7 cellular contexts compared by ENCODE assay signal in the genomic region with DNA sequence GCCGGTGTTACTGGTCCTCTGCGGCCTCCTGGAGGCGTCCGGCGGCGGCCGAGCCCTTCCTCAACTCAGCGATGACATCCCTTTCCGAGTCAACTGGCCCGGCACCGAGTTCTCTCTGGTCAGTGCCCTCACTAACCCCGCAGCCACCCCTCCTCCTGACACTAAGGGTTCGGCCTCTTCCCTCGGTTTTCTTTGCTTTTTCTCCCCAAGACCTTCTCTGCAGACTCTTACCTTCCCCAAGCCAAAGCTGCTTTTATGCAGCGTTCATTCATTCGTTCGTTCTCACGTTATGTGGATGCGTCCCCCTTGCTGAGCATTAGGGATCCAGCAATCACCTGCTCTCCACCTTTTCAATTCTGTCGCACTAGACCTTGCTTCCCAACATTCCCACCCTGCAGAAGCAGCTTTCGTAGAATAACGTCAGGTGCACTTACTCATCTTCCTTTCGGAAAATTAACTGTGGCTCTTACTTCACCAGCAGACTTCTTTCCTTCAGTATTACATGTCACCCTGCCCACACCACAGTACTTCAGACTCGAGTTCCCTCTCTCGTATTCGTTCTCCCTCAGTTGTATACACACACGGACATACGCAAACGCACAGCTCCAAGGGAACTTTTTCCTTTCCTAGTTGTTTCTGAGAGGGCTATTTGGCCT. TPM values are rescaled to one million over a fixed set of nuclear protein-coding genes. Genes with fewer than 3 reads are reported as not detected.
A peak's percentile ranks its signal among the peaks of the same experiment; 100 is the strongest.
DNase-seq lines count a peak whose midpoint lies in the region; ATAC-seq lines count a peak whose summit lies in the region.

No MANE protein-coding gene starts in this region.

- H3K27me3 ChIP-seq in naive thymus-derived CD4-positive, alpha-beta T cell (ENCODE audit: control insufficient read depth in 2 of 2, insufficient read depth in 2 of 2, low read length in 2 of 2), result no peaks in the 10 kb centered on the region

- CTCF ChIA-PET in naive thymus-derived CD4-positive, alpha-beta T cell (lab: Charles Lee), result interaction anchor here (0.8 kb wide), 1 partner anchor 563 kb away, joined by 3 read pairs; no protein-coding TSS in a partner anchor

- peak; percentile 48 for ATAC-seq in GM21367 (IDR thresholded peaks at IDR 0.05; ENCODE audit: unreplicated experiment)
- ATAC-seq in HG03565 (IDR thresholded peaks at IDR 0.05; ENCODE audit: unreplicated experiment), result peak; percentile 34
- ATAC-seq in esophagus mucosa, result peak; percentile 7
- no peak for ATAC-seq in naive thymus-derived CD4-positive, alpha-beta T cell

- H3K27ac Mint-ChIP-seq in T-helper 2 cell treated with Interferon-gamma antibody and Interleukin-4, amounts not matched to agents 5 μg/mL and 100 μg/mL, for 36 hours, result peak overlapping the region; percentile 96
- peak overlapping the region; percentile 81 to 99 (median 96) for H3K27ac Mint-ChIP-seq in naive thymus-derived CD4-positive, alpha-beta T cell

- peaks cover 34% of the 10 kb centered on the region for H3K4me1 Mint-ChIP-seq in T-helper 2 cell treated with Interferon-gamma antibody and Interleukin-4, amounts not matched to agents 5 μg/mL and 100 μg/mL, for 36 hours (ENCODE audit: low read depth)
- H3K4me1 Mint-ChIP-seq in naive thymus-derived CD4-positive, alpha-beta T cell, result peaks cover 37 to 78% (median 64%) of the 10 kb centered on the region in 7 donors

- intact Hi-C loops in naive thymus-derived CD4-positive, alpha-beta T cell (cut with micrococcal nuclease), result loop anchor here (1.0 to 10.0 kb wide), 17 partner anchors 13 to 1830 kb away; partner anchors contain the start of genes ACYP2 (in 2 of the 2), EML6 (in 2 of the 2), PPP4R3B (in 2 of the 2) and CFAP36 (in 1 of the 2)

- peaks cover 14 to 16% of the 10 kb centered on the region in 2 donors for H3K4me1 ChIP-seq in naive thymus-derived CD4-positive, alpha-beta T cell (ENCODE audit: control insufficient read depth in 2 of 2, insufficient read depth in 2 of 2, low read length in 2 of 2)

- no peaks in the 10 kb centered on the region for H3K9me3 ChIP-seq in naive thymus-derived CD4-positive, alpha-beta T cell (ENCODE audit: control insufficient read depth in 2 of 3, low read length in 3 of 3)

- no peaks in the 10 kb centered on the region for H3K9me3 Mint-ChIP-seq in T-helper 2 cell treated with Interferon-gamma antibody and Interleukin-4, amounts not matched to agents 5 μg/mL and 100 μg/mL, for 36 hours
- no peaks in the 10 kb centered on the region for H3K9me3 Mint-ChIP-seq in naive thymus-derived CD4-positive, alpha-beta T cell

- peak; percentile 25 for DNase-seq in GM03348 (ENCODE audit: low spot score)
- peak; percentile 33 for DNase-seq in T-helper 2 cell treated with Interferon-gamma antibody and Interleukin-4, amounts not matched to agents 5 μg/mL and 100 μg/mL, for 36 hours (ENCODE audit: low spot score)
- DNase-seq in naive thymus-derived CD4-positive, alpha-beta T cell, result peak in 1 of 9 donors; percentile 10
- DNase-seq in dedifferentiated amniotic fluid mesenchymal stem cell (ENCODE audit: extremely low spot score), result no peak

- H3K27me3 Mint-ChIP-seq in T-helper 2 cell treated with Interferon-gamma antibody and Interleukin-4, amounts not matched to agents 5 μg/mL and 100 μg/mL, for 36 hours (ENCODE audit: low read depth), result no peaks in the 10 kb centered on the region
- H3K27me3 Mint-ChIP-seq in naive thymus-derived CD4-positive, alpha-beta T cell, result no peaks in the 10 kb centered on the region

- H3K36me3 ChIP-seq in naive thymus-derived CD4-positive, alpha-beta T cell (ENCODE audit: control insufficient read depth in 2 of 3, insufficient read depth in 3 of 3, low read length in 3 of 3), result peaks cover 0 to 12% (median 0%) of the 10 kb centered on the region in 3 experiments

- peaks cover 10% of the 10 kb centered on the region for H3K36me3 Mint-ChIP-seq in T-helper 2 cell treated with Interferon-gamma antibody and Interleukin-4, amounts not matched to agents 5 μg/mL and 100 μg/mL, for 36 hours (ENCODE audit: low read depth)
- H3K36me3 Mint-ChIP-seq in naive thymus-derived CD4-positive, alpha-beta T cell, result peaks cover 0 to 6% (median 3%) of the 10 kb centered on the region in 5 donors

- POLR2A ChIA-PET in naive thymus-derived CD4-positive, alpha-beta T cell (lab: Charles Lee), result interaction anchor here (0.5 to 5.2 kb wide), 6 partner anchors 9 to 29 kb away, joined by 3 to 59 read pairs (median 4); partner anchors contain the start of gene CHAC2

- peak overlapping the region; percentile 82 for H3K27ac ChIP-seq in naive thymus-derived CD4-positive, alpha-beta T cell (ENCODE audit: low read depth, low read length)

- peak overlapping the region; percentile 66 for H3K4me3 ChIP-seq in naive thymus-derived CD4-positive, alpha-beta T cell (ENCODE audit: low read length)

- peak overlapping the region; percentile 96 for H3K4me3 Mint-ChIP-seq in T-helper 2 cell treated with Interferon-gamma antibody and Interleukin-4, amounts not matched to agents 5 μg/mL and 100 μg/mL, for 36 hours
- H3K4me3 Mint-ChIP-seq in naive thymus-derived CD4-positive, alpha-beta T cell, result peak overlapping the region; percentile 88 to 99 (median 98)

RNA-seq across cellular contexts. Expression of gene ERLEC1, which starts 0.5 kb away (rescaled TPM):
- 15.5 TPM for total RNA-seq in esophagus mucosa
- total RNA-seq in naive thymus-derived CD4-positive, alpha-beta T cell, result 10 to 100 TPM; 13.3 to 30.1 (median 26.3) TPM
- 10 to 100 TPM; 23.4 to 26.0 TPM for polyA plus RNA-seq in naive thymus-derived CD4-positive, alpha-beta T cell

RNA-seq across cellular contexts. Expression of gene ASB3, which starts 0.6 kb away (rescaled TPM):
- total RNA-seq in esophagus mucosa, result 9.2 TPM
- 10 to 100 TPM; 24.9 to 43.2 (median 34.5) TPM for total RNA-seq in naive thymus-derived CD4-positive, alpha-beta T cell
- 10 to 100 TPM; 15.0 to 18.9 TPM for polyA plus RNA-seq in naive thymus-derived CD4-positive, alpha-beta T cell

RNA-seq across cellular contexts. Expression of gene CHAC2, which starts 19.8 kb away (rescaled TPM):
- 4.8 TPM for total RNA-seq in esophagus mucosa
- 10 to 100 TPM in 1 of 5 experiments, 1 to 10 TPM in 3, under 1 TPM in 1; 0.29 to 12.1 (median 1.2) TPM for total RNA-seq in naive thymus-derived CD4-positive, alpha-beta T cell
- polyA plus RNA-seq in naive thymus-derived CD4-positive, alpha-beta T cell, result 1 to 10 TPM; 4.9 to 6.0 TPM
